Comparison of ENCODE assay signal across 1 cellular context in the genomic region with DNA sequence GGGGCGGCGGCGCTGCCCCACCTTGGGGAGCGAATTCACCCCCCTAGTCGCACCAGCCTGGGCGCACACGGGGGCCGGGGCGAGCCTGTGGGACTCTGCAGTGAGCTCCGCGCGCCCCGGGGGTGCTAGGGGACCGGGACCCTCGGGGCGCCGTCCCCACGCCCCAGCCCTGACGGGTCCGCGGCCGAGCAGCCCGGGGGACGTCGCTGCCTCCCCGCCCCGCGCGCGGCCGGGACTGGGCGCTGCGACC.
TF ChIP-seq lines count a peak whose summit lies in the region.

No MANE protein-coding gene starts in this region.

TF ChIP-seq in H1, 55 proteins besides CTCF, POLR2A, EP300 and RAD21 (continued from another document):
- TF ChIP-seq, protein P1, sequence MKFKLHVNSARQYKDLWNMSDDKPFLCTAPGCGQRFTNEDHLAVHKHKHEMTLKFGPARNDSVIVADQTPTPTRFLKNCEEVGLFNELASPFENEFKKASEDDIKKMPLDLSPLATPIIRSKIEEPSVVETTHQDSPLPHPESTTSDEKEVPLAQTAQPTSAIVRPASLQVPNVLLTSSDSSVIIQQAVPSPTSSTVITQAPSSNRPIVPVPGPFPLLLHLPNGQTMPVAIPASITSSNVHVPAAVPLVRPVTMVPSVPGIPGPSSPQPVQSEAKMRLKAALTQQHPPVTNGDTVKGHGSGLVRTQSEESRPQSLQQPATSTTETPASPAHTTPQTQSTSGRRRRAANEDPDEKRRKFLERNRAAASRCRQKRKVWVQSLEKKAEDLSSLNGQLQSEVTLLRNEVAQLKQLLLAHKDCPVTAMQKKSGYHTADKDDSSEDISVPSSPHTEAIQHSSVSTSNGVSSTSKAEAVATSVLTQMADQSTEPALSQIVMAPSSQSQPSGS (IDR thresholded peaks at IDR 0.05; ENCODE audit: low read length): no peak
- no peak for TF ChIP-seq SIN3A (conservative IDR thresholded peaks at IDR 0.05 in 1 of 2, IDR thresholded peaks at IDR 0.05 in 1 of 2; ENCODE audit: low read depth in 1 of 2, low read length in 2 of 2)
